8 cellular contexts compared by ENCODE assay signal in the genomic region with DNA sequence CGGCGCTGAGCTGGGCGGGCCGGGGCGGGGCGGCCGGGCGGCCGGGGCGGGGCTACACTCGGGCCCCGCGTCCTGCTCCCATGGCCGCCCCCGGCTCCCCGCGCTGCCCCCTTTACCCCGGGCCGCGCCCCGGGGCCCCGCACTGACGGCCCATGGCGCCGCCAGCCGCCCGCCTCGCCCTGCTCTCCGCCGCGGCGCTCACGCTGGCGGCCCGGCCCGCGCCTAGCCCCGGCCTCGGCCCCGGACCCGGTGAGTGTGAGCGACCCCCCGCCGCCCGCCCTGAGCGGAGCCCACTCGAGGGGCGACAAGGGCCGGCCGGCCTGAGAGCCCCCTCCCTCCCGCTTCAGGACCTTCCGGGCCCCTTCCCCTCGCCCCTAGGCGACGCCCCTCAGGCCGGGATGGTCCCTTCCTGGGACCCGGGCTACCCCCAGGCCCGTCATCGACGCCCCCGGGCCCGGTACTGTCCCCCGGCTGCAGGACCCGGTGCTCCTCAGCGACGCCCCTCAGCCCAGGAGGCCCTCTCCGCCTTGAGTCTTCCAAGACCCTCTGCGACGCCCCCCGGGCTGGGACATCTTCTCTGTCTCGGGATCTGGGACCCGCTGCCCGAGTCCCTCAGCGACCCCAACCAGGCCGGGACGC. TPM values are rescaled to one million over a fixed set of nuclear protein-coding genes. Genes with fewer than 3 reads are reported as not detected.
A peak's percentile ranks its signal among the peaks of the same experiment; 100 is the strongest.
DNase-seq lines count a peak whose midpoint lies in the region; ATAC-seq and TF ChIP-seq lines count a peak whose summit lies in the region.

A gene with protein sequence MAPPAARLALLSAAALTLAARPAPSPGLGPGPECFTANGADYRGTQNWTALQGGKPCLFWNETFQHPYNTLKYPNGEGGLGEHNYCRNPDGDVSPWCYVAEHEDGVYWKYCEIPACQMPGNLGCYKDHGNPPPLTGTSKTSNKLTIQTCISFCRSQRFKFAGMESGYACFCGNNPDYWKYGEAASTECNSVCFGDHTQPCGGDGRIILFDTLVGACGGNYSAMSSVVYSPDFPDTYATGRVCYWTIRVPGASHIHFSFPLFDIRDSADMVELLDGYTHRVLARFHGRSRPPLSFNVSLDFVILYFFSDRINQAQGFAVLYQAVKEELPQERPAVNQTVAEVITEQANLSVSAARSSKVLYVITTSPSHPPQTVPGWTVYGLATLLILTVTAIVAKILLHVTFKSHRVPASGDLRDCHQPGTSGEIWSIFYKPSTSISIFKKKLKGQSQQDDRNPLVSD (plus strand): TSS at position 57 of the 639 bp plus-strand sequence. CDS start 96 bp downstream, at position 153.

- H3K27ac Mint-ChIP-seq in Caco-2 (ENCODE audit: unreplicated experiment), result peak within 1 kb of the TSS; percentile 84
- no peak within 1 kb of the TSS for H3K27ac Mint-ChIP-seq in endodermal cell
- H3K27ac Mint-ChIP-seq in naive thymus-derived CD8-positive, alpha-beta T cell, result peak within 1 kb of the TSS in 4 of 10 donors; percentile 24 to 37 (median 30)

- H3K27ac ChIP-seq in endodermal cell (ENCODE audit: low read depth, low read length), result no peak within 1 kb of the TSS

- intact Hi-C loops in Caco-2 (cut with micrococcal nuclease; ENCODE audit: unreplicated experiment), result loop anchor here (5.0 kb wide), 2 partner anchors 44 to 174 kb away; no protein-coding TSS in a partner anchor

- H3K36me3 Mint-ChIP-seq in Caco-2 (ENCODE audit: insufficient read depth, unreplicated experiment) (peaks cover 21% of the 10 kb centered on the region), endodermal cell (ENCODE audit: low read depth) (no peaks in the 10 kb centered on the region)
- no peaks in the 10 kb centered on the region for H3K36me3 Mint-ChIP-seq in naive thymus-derived CD8-positive, alpha-beta T cell

- H3K4me3 Mint-ChIP-seq in Caco-2 (ENCODE audit: unreplicated experiment), result peak within 1 kb of the TSS; percentile 80
- peak within 1 kb of the TSS; percentile 65 for H3K4me3 Mint-ChIP-seq in endodermal cell
- H3K4me3 Mint-ChIP-seq in naive thymus-derived CD8-positive, alpha-beta T cell, result peak within 1 kb of the TSS; percentile 70 to 86 (median 80)

- no peak within 1 kb of the TSS for H3K9ac ChIP-seq in endodermal cell (ENCODE audit: extremely low read depth, low read length, poor library complexity, severe bottlenecking)

- H3K27me3 ChIP-seq in Caco-2 (replicated peaks; ENCODE audit: control insufficient read depth, insufficient read depth, low read length) (no peaks in the 10 kb centered on the region), endodermal cell (ENCODE audit: control insufficient read depth, insufficient read depth, low read length, poor library complexity, severe bottlenecking) (peaks cover 60% of the 10 kb centered on the region)

- no peaks in the 10 kb centered on the region for H3K9me3 Mint-ChIP-seq in Caco-2 (ENCODE audit: unreplicated experiment)
- no peaks in the 10 kb centered on the region for H3K9me3 Mint-ChIP-seq in endodermal cell
- peaks cover 0 to 2% (median 0%) of the 10 kb centered on the region in 9 donors for H3K9me3 Mint-ChIP-seq in naive thymus-derived CD8-positive, alpha-beta T cell

- H3K27me3 Mint-ChIP-seq in Caco-2 (ENCODE audit: insufficient read depth, unreplicated experiment), result no peaks in the 10 kb centered on the region
- peaks cover 56% of the 10 kb centered on the region for H3K27me3 Mint-ChIP-seq in endodermal cell (ENCODE audit: insufficient read depth)
- peaks cover 28 to 54% (median 52%) of the 10 kb centered on the region in 5 donors for H3K27me3 Mint-ChIP-seq in naive thymus-derived CD8-positive, alpha-beta T cell

- no peak for TF ChIP-seq CTCF in Caco-2 (IDR thresholded peaks at IDR 0.05; ENCODE audit: insufficient read depth in 1 of 2, low read depth in 1 of 2, low read length in 1 of 2, severe bottlenecking in 1 of 2, unreplicated experiment in 1 of 2)
- no peak for TF ChIP-seq CTCF in LNCaP clone FGC (IDR thresholded peaks at IDR 0.05; ENCODE audit: control insufficient read depth, extremely low read depth, insufficient read depth)
- TF ChIP-seq CTCF in endodermal cell (conservative IDR thresholded peaks at IDR 0.05), result no peak

- peak in 1 of 2 donors; percentile 2 for ATAC-seq in naive thymus-derived CD8-positive, alpha-beta T cell
- no peak for ATAC-seq in HG02884 (IDR thresholded peaks at IDR 0.05; ENCODE audit: unreplicated experiment)

- DNase-seq in Caco-2 (peak in 1 of 2 experiments; percentile 25), LNCaP clone FGC (ENCODE audit: low read depth) (no peak), endodermal cell (peak; percentile 76)
- peak in 1 of 10 donors; percentile 4 for DNase-seq in naive thymus-derived CD8-positive, alpha-beta T cell
- no peak for DNase-seq in activated effector memory CD4-positive, alpha-beta T cell treated with Interleukin-2 at 50 U/mL for 16 hours
- DNase-seq in activated CD4-positive, CD25-positive, alpha-beta regulatory T cell (lab: John Stamatoyannopoulos, UW), result no peak
- no peak for DNase-seq in activated CD4-positive, alpha-beta T cell treated with anti-CD3 and anti-CD28 coated beads for 48 hours

- peak within 1 kb of the TSS; percentile 81 for H3K4me3 ChIP-seq in Caco-2 (ENCODE audit: low read depth, low read length)
- peak within 1 kb of the TSS; percentile 64 for H3K4me3 ChIP-seq in LNCaP clone FGC (ENCODE audit: low read depth, low read length)
- H3K4me3 ChIP-seq in endodermal cell (ENCODE audit: low read length), result peak within 1 kb of the TSS; percentile 78

- peaks cover 46% of the 10 kb centered on the region for H3K4me1 ChIP-seq in Caco-2
- no peaks in the 10 kb centered on the region for H3K4me1 ChIP-seq in endodermal cell (ENCODE audit: control insufficient read depth, insufficient read depth, low read length)

- no TSS peak for BruUV-seq in Caco-2 (replicated peaks; lab: Mats Ljungman, UMichigan)

- H3K9me3 ChIP-seq in Caco-2 (no peaks in the 10 kb centered on the region), endodermal cell (ENCODE audit: control insufficient read depth, low read length) (no peaks in the 10 kb centered on the region)

- POLR2A ChIA-PET in Caco-2 (lab: Charles Lee), result interaction anchor here (0.6 to 1.0 kb wide), 6 partner anchors 22 to 273 kb away, joined by 3 to 12 read pairs (median 5); a partner anchor contains a TSS
- POLR2A ChIA-PET in naive thymus-derived CD8-positive, alpha-beta T cell (lab: Charles Lee), result no interaction called here

- H3K36me3 ChIP-seq in Caco-2 (ENCODE audit: control insufficient read depth, insufficient read depth, low read length), result no peaks in the 10 kb centered on the region
- H3K36me3 ChIP-seq in endodermal cell (ENCODE audit: control insufficient read depth, insufficient read depth, low read length), result no peaks in the 10 kb centered on the region

- WGBS in endodermal cell (ENCODE audit: insufficient coverage in 1 of 2, insufficient read length in 1 of 2), 2 experiments, result 0% methylated on average over 74 of the region's 76 CpGs; no CpG with 5 or more reads in 1 of the 2 experiments

- CTCF ChIA-PET in Caco-2 (lab: Charles Lee), result interaction anchor here (0.6 to 1.5 kb wide), 3 partner anchors 31 to 81 kb away, joined by 3 to 6 read pairs (median 3); no protein-coding TSS in a partner anchor

- H3K4me1 Mint-ChIP-seq in Caco-2 (ENCODE audit: low read depth, unreplicated experiment) (peaks cover 40% of the 10 kb centered on the region), endodermal cell (peaks cover 19% of the 10 kb centered on the region)
- peaks cover 12 to 29% (median 21%) of the 10 kb centered on the region in 4 donors for H3K4me1 Mint-ChIP-seq in naive thymus-derived CD8-positive, alpha-beta T cell

RNA-seq across cellular contexts. Expression of the gene that starts here (rescaled TPM):
- total RNA-seq in Caco-2 (2022), result 28.7 and 29.7 TPM in 2 replicates
- 1 to 10 TPM; 6.2 to 7.5 TPM for total RNA-seq in endodermal cell
- polyA plus RNA-seq in endodermal cell (2013, experiment 1 of 2), result 18.1 TPM
- polyA plus RNA-seq in endodermal cell (2013, experiment 2 of 2), result 17.0 TPM
- total RNA-seq in naive thymus-derived CD8-positive, alpha-beta T cell, result not detected
- polyA plus RNA-seq in naive thymus-derived CD8-positive, alpha-beta T cell, result not detected

Comparison
In these comparisons a context has a peak if more than half of its experiments do, and no peak if none do; other contexts are left out.
1. RNA of the gene that starts here (total RNA-seq): 28.7 to 29.7 TPM in Caco-2 and 6.2 to 7.5 TPM in endodermal cell; not detected in naive thymus-derived CD8-positive, alpha-beta T cell; every median in the first group is over 4 times any median in the second.
2. Peak in every context shown above with its lines, with median percentiles within 50 percentile points of each other: H3K4me3 ChIP-seq and H3K4me3 Mint-ChIP-seq.